In the genomic region with DNA sequence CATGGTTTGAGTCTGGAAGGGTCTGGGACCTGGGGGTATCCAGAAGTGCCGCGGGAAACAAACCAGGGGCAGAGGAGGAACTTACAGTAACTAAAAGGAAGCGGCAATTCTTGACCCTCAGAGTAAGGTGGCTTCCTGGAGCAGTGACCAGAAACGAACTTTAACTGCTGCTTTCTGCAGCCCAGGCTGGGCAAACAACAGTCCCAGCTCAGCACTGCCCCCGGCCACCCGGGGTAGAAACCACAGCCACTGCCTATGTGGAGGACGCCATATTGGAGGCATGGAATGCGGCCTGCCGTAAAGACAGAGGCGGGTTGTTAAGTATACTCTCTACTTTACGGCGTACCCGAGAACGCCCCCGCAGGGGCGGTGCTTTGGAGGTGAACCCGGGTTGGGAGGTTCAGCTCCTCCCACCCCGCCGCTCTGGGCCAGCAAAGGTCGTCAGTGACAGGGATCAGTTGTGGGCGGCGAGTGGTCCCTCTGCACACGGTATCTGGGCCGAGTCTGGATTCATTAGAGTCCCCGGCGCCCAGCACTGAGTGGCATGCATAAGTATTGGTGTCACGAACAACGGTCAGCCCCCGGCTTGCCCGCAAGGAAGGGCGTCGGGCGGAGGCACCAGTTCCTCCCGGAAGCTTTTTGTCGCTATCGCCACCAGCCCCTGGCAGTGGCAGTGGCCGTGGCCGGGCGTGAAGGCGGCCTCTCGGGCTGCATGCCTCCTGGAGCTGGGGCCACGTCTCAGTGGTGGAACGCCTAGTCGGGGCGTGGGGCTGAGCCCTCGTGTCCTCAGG, we compare ENCODE assay signal across 8 cellular contexts. TPM values are rescaled to one million over a fixed set of nuclear protein-coding genes. Genes with fewer than 3 reads are reported as not detected.
A peak's percentile ranks its signal among the peaks of the same experiment; 100 is the strongest.
DNase-seq lines count a peak whose midpoint lies in the region; ATAC-seq and TF ChIP-seq lines count a peak whose summit lies in the region.

A gene with protein sequence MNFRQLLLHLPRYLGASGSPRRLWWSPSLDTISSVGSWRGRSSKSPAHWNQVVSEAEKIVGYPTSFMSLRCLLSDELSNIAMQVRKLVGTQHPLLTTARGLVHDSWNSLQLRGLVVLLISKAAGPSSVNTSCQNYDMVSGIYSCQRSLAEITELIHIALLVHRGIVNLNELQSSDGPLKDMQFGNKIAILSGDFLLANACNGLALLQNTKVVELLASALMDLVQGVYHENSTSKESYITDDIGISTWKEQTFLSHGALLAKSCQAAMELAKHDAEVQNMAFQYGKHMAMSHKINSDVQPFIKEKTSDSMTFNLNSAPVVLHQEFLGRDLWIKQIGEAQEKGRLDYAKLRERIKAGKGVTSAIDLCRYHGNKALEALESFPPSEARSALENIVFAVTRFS (minus strand): TSS at position 282 of the 791 bp plus-strand sequence. CDS start 279 bp downstream, at position 3.

- ATAC-seq in GM21381 (IDR thresholded peaks at IDR 0.05; ENCODE audit: unreplicated experiment): peak; percentile 92

- H2BK5ac ChIP-seq in mesendoderm (ENCODE audit: low read length): no peak within 1 kb of the TSS

- H3K9ac ChIP-seq in endocrine pancreas (ENCODE audit: control insufficient read depth, insufficient read depth, low read length): peak within 1 kb of the TSS; percentile 96
- peak within 1 kb of the TSS; percentile 88 for H3K9ac ChIP-seq in mesendoderm (ENCODE audit: low read length)

- H3K36me3 ChIP-seq in endocrine pancreas (ENCODE audit: control insufficient read depth, insufficient read depth, low read length) (no peaks in the 10 kb centered on the region), mesendoderm (ENCODE audit: control insufficient read depth, insufficient read depth, low read length) (no peaks in the 10 kb centered on the region)

- H3K4me2 ChIP-seq in mesendoderm (ENCODE audit: low read length): peak within 1 kb of the TSS; percentile 65

- H4K8ac ChIP-seq in mesendoderm (ENCODE audit: low read depth, low read length): no peak within 1 kb of the TSS

- peaks cover 2% of the 10 kb centered on the region for H3K79me1 ChIP-seq in mesendoderm (ENCODE audit: low read length)

- H3K4me1 ChIP-seq in endocrine pancreas (ENCODE audit: control insufficient read depth, insufficient read depth, low read length) (no peaks in the 10 kb centered on the region), mesendoderm (ENCODE audit: control insufficient read depth, low read depth, low read length) (peaks cover 2% of the 10 kb centered on the region)

- H3K18ac ChIP-seq in mesendoderm (ENCODE audit: low read length): peak within 1 kb of the TSS; percentile 20

- H4K5ac ChIP-seq in mesendoderm (ENCODE audit: low read length): no peak within 1 kb of the TSS

- H2BK120ac ChIP-seq in mesendoderm (ENCODE audit: low read depth, low read length): no peak within 1 kb of the TSS

- peak within 1 kb of the TSS; percentile 94 for H3K56ac ChIP-seq in mesendoderm (ENCODE audit: low read length)

- H3K9me3 ChIP-seq in endocrine pancreas (ENCODE audit: control insufficient read depth, low read length): no peaks in the 10 kb centered on the region

- H3K79me2 ChIP-seq in mesendoderm (ENCODE audit: control insufficient read depth, insufficient read depth, low read length): no peaks in the 10 kb centered on the region

- H3K4ac ChIP-seq in mesendoderm (ENCODE audit: low read depth, low read length): peak within 1 kb of the TSS; percentile 10

- H3K27me3 ChIP-seq in endocrine pancreas (ENCODE audit: control insufficient read depth, insufficient read depth, low read length) (no peaks in the 10 kb centered on the region), mesendoderm (ENCODE audit: insufficient read depth, low read length, poor library complexity) (no peaks in the 10 kb centered on the region)

- H3K4me1 Mint-ChIP-seq in Calu3 (ENCODE audit: low read depth, unreplicated experiment): peaks cover 13% of the 10 kb centered on the region

- peaks cover 21% of the 10 kb centered on the region for H3K36me3 Mint-ChIP-seq in Calu3 (ENCODE audit: insufficient read depth, unreplicated experiment)

- WGBS in mesendoderm (ENCODE audit: extremely low coverage, insufficient coverage, low lambda C conversion rate): no CpG with 5 or more reads among the region's 46 CpGs

- no peaks in the 10 kb centered on the region for H3K27me3 Mint-ChIP-seq in Calu3 (ENCODE audit: unreplicated experiment)

- DNase-seq in Calu3 (peak; percentile 97), HUDEP-2 (lab: John Stamatoyannopoulos, UW; ENCODE audit: unreplicated experiment in 76 of 76) (peak; percentile 68 to 100 (median 99)), NOMO-1 treated with dmso at 0.1 percent for 144 hours (lab: John Stamatoyannopoulos, UW; ENCODE audit: unreplicated experiment) (peak; percentile 96), mesendoderm (peak; percentile 99)
- peak; percentile 92 to 94 (median 93) for DNase-seq in activated CD8-positive, alpha-beta memory T cell treated with anti-CD3 and anti-CD28 coated beads for 48 hours (ENCODE audit: low read depth in 2 of 3, low spot score in 2 of 3)
- DNase-seq in stimulated activated CD8-positive, alpha-beta memory T cell treated with anti-CD3 and anti-CD28 coated beads, Interleukin-15, amount 100 ng/mL, for 1 hour (ENCODE audit: low read depth): peak; percentile 97

- BruUV-seq in Calu3 (replicated peaks; lab: Mats Ljungman, UMichigan): no TSS peak

- H3K4me3 ChIP-seq in endocrine pancreas (ENCODE audit: control insufficient read depth, insufficient read depth, low read length) (peak within 1 kb of the TSS; percentile 91), mesendoderm (ENCODE audit: low read length) (peak within 1 kb of the TSS; percentile 98)

- H3K23ac ChIP-seq in mesendoderm (ENCODE audit: low read length): no peak within 1 kb of the TSS

- peak within 1 kb of the TSS; percentile 90 for H3K27ac Mint-ChIP-seq in Calu3 (ENCODE audit: unreplicated experiment)

- peak within 1 kb of the TSS; percentile 59 for H3K27ac ChIP-seq in mesendoderm (ENCODE audit: low read depth, low read length)

- peak; percentile 32 for TF ChIP-seq CTCF in Calu3 (IDR thresholded peaks at IDR 0.05; ENCODE audit: unreplicated experiment)

- H2BK15ac ChIP-seq in mesendoderm (replicated peaks; ENCODE audit: low read depth): no peak within 1 kb of the TSS

- H3K4me3 Mint-ChIP-seq in Calu3 (ENCODE audit: low read depth, unreplicated experiment): peak within 1 kb of the TSS; percentile 99

- intact Hi-C loops in Calu3 (cut with micrococcal nuclease; ENCODE audit: unreplicated experiment): loop anchor here (2.0 to 10.0 kb wide), 3 partner anchors 141 to 345 kb away; a partner anchor contains a TSS

- no peaks in the 10 kb centered on the region for H3K9me3 Mint-ChIP-seq in Calu3 (ENCODE audit: low read depth, unreplicated experiment)

- no peak within 1 kb of the TSS for H2AK5ac ChIP-seq in mesendoderm (ENCODE audit: low read length)

- CTCF ChIA-PET in Calu3 (lab: Charles Lee): interaction anchor here (0.6 to 1.8 kb wide), 14 partner anchors 13 to 335 kb away, joined by 3 to 10 read pairs (median 3); no protein-coding TSS in a partner anchor

RNA-seq across cellular contexts. Expression of the gene that starts here (rescaled TPM):
- total RNA-seq in Calu3 (2022): 14.6 and 14.8 TPM in 2 replicates
- 7.5 TPM for polyA plus RNA-seq in mesendoderm (2013, experiment 1 of 2)
- 7.7 TPM for polyA plus RNA-seq in mesendoderm (2013, experiment 2 of 2)

Comparison
In these comparisons a context has a peak if more than half of its experiments do, and no peak if none do; other contexts are left out.
1. Peak in every context shown above with its lines: DNase-seq, ATAC-seq, H3K4me3 ChIP-seq and H3K27ac ChIP-seq.